ENCODE assay signal across 8 cellular contexts in genomic region chr2:17878222-17879136, GRCh38. TPM values are rescaled to one million over a fixed set of nuclear protein-coding genes. Genes with fewer than 3 reads are reported as not detected.
DNase-seq lines count a peak whose midpoint lies in the region; ATAC-seq and TF ChIP-seq lines count a peak whose summit lies in the region.

TSS of gene KCNS3 (plus strand) at chr2:17878667. CDS start at chr2:17931009, 52,342 bp downstream.

- H3K27ac Mint-ChIP-seq in activated CD4-positive, alpha-beta T cell treated with anti-CD3 and anti-CD28 coated beads for 36 hours, result no peak within 1 kb of the TSS
- no peak within 1 kb of the TSS for H3K27ac Mint-ChIP-seq in activated CD8-positive, alpha-beta T cell treated with anti-CD3 and anti-CD28 coated beads, Interleukin-2, amount 10 ng/mL, durations not matched to agents 7 days and 5 days

- intact Hi-C loops in activated CD4-positive, alpha-beta T cell treated with anti-CD3 and anti-CD28 coated beads for 36 hours (cut with DNase I, micrococcal nuclease), result no loop called here

- no peak within 1 kb of the TSS for H3K27ac ChIP-seq in osteoblast (ENCODE audit: low read depth, low read length)

- no peaks in the 10 kb centered on the region for H3K36me3 Mint-ChIP-seq in activated CD4-positive, alpha-beta T cell treated with anti-CD3 and anti-CD28 coated beads for 36 hours (ENCODE audit: low read depth)
- no peaks in the 10 kb centered on the region for H3K36me3 Mint-ChIP-seq in activated CD8-positive, alpha-beta T cell treated with anti-CD3 and anti-CD28 coated beads, Interleukin-2, amount 10 ng/mL, durations not matched to agents 7 days and 5 days (ENCODE audit: low read depth)

- H3K36me3 ChIP-seq in H7 (replicated peaks; ENCODE audit: control insufficient read depth, insufficient read depth, low read length), result no peaks in the 10 kb centered on the region; the same call in 1 of the 2 replicates
- no peaks in the 10 kb centered on the region for H3K36me3 ChIP-seq in osteoblast (ENCODE audit: insufficient read depth, low read length)

- H3K4me3 Mint-ChIP-seq in activated CD4-positive, alpha-beta T cell treated with anti-CD3 and anti-CD28 coated beads for 36 hours, result peak within 1 kb of the TSS; percentile 69
- peak within 1 kb of the TSS; percentile 64 for H3K4me3 Mint-ChIP-seq in activated CD8-positive, alpha-beta T cell treated with anti-CD3 and anti-CD28 coated beads, Interleukin-2, amount 10 ng/mL, durations not matched to agents 7 days and 5 days

- H3K27me3 Mint-ChIP-seq in activated CD4-positive, alpha-beta T cell treated with anti-CD3 and anti-CD28 coated beads for 36 hours, result peaks cover 63% of the 10 kb centered on the region
- H3K27me3 Mint-ChIP-seq in activated CD8-positive, alpha-beta T cell treated with anti-CD3 and anti-CD28 coated beads, Interleukin-2, amount 10 ng/mL, durations not matched to agents 7 days and 5 days (ENCODE audit: low read depth), result peaks cover 60% of the 10 kb centered on the region

- no peaks in the 10 kb centered on the region for H4K20me1 ChIP-seq in osteoblast (ENCODE audit: insufficient read depth, low read length)

- H3K4me3 ChIP-seq in H7 (ENCODE audit: insufficient read depth, low read depth, low read length) (peak within 1 kb of the TSS; percentile 94), osteoblast (ENCODE audit: insufficient read depth, low read length) (peak within 1 kb of the TSS; percentile 68)

- peak within 1 kb of the TSS; percentile 74 for H2AFZ ChIP-seq in osteoblast (ENCODE audit: low read length)

- ATAC-seq in activated CD4-positive, alpha-beta T cell treated with anti-CD3 and anti-CD28 coated beads for 36 hours, result peak; percentile 79
- ATAC-seq in activated CD8-positive, alpha-beta T cell treated with anti-CD3 and anti-CD28 coated beads, Interleukin-2, amount 10 ng/mL, durations not matched to agents 7 days and 5 days, result peak; percentile 92

- CTCF ChIA-PET in activated CD4-positive, alpha-beta T cell treated with anti-CD3 and anti-CD28 coated beads for 36 hours (lab: Charles Lee), result no interaction called here
- CTCF ChIA-PET in activated CD8-positive, alpha-beta T cell treated with anti-CD3 and anti-CD28 coated beads, Interleukin-2, amount 10 ng/mL, durations not matched to agents 7 days and 5 days (lab: Charles Lee), result no interaction called here

- H3K4me2 ChIP-seq in osteoblast (ENCODE audit: insufficient read depth, low read length), result peak within 1 kb of the TSS; percentile 79

- H3K79me2 ChIP-seq in osteoblast (ENCODE audit: insufficient read depth, low read length), result no peaks in the 10 kb centered on the region

- TF ChIP-seq CTCF in osteoblast (IDR thresholded peaks at IDR 0.05; ENCODE audit: extremely low read depth, low read depth, low read length), result no peak

- H3K9me3 ChIP-seq in osteoblast (ENCODE audit: low read depth, low read length), result no peaks in the 10 kb centered on the region

- H3K4me1 ChIP-seq in osteoblast (ENCODE audit: insufficient read depth, low read length), result peaks cover 9% of the 10 kb centered on the region

- peak; percentile 28 for DNase-seq in activated CD4-positive, alpha-beta T cell treated with anti-CD3 and anti-CD28 coated beads for 36 hours
- no peak for DNase-seq in activated CD4-positive, alpha-beta T cell treated with anti-CD3 and anti-CD28 coated beads, Interleukin-2, amount 50 U/mL, for 4 hours
- peak; percentile 96 for DNase-seq in H7
- peak; percentile 3 for DNase-seq in LoVo (ENCODE audit: low spot score)
- peak; percentile 21 for DNase-seq in activated CD8-positive, alpha-beta T cell treated with anti-CD3 and anti-CD28 coated beads, Interleukin-2, amount 10 ng/mL, durations not matched to agents 7 days and 5 days
- peak; percentile 20 for DNase-seq in globus pallidus (ENCODE audit: low spot score)
- DNase-seq in osteoblast (ENCODE audit: insufficient read length, low spot score, missing footprints), result peak; percentile 92
- DNase-seq in NCI-H187 treated with DMSO at 0.1 percent for 48 hours (lab: John Stamatoyannopoulos, UW), result no peak

- H3K4me1 Mint-ChIP-seq in activated CD4-positive, alpha-beta T cell treated with anti-CD3 and anti-CD28 coated beads for 36 hours, result peaks cover 15% of the 10 kb centered on the region
- H3K4me1 Mint-ChIP-seq in activated CD8-positive, alpha-beta T cell treated with anti-CD3 and anti-CD28 coated beads, Interleukin-2, amount 10 ng/mL, durations not matched to agents 7 days and 5 days (ENCODE audit: low read depth), result peaks cover 11% of the 10 kb centered on the region

- peaks cover 2% of the 10 kb centered on the region for H3K9me3 Mint-ChIP-seq in activated CD4-positive, alpha-beta T cell treated with anti-CD3 and anti-CD28 coated beads for 36 hours (ENCODE audit: low read depth)
- H3K9me3 Mint-ChIP-seq in activated CD8-positive, alpha-beta T cell treated with anti-CD3 and anti-CD28 coated beads, Interleukin-2, amount 10 ng/mL, durations not matched to agents 7 days and 5 days (ENCODE audit: insufficient read depth), result no peaks in the 10 kb centered on the region

- H3K27me3 ChIP-seq in H7 (ENCODE audit: control insufficient read depth, insufficient read depth, low read length) (peaks cover 27% of the 10 kb centered on the region), osteoblast (ENCODE audit: insufficient read depth, low read length) (peaks cover 47% of the 10 kb centered on the region)

- POLR2A ChIA-PET in activated CD4-positive, alpha-beta T cell treated with anti-CD3 and anti-CD28 coated beads for 36 hours (lab: Charles Lee), result no interaction called here
- POLR2A ChIA-PET in activated CD8-positive, alpha-beta T cell treated with anti-CD3 and anti-CD28 coated beads, Interleukin-2, amount 10 ng/mL, durations not matched to agents 7 days and 5 days (lab: Charles Lee), result no interaction called here

RNA-seq across cellular contexts. Expression of gene KCNS3, which starts in this region (rescaled TPM):
- total RNA-seq in activated CD4-positive, alpha-beta T cell treated with anti-CD3 and anti-CD28 coated beads for 36 hours, result under 1 TPM; 0.07 to 0.11 TPM
- 26.2 and 31.2 TPM in 2 replicates for total RNA-seq in H7 (2014; rRNA removed; shearing (Covaris generic))
- not detected for total RNA-seq in activated CD8-positive, alpha-beta T cell treated with anti-CD3 and anti-CD28 coated beads, Interleukin-2, amount 10 ng/mL, durations not matched to agents 7 days and 5 days
- 1.8 and 2.7 TPM in 2 replicates for total RNA-seq in osteoblast

Comparison
In these comparisons a context has a peak if more than half of its experiments do, and no peak if none do; other contexts are left out.
1. Peak in DNase-seq and ATAC-seq in activated CD4-positive, alpha-beta T cell treated with anti-CD3 and anti-CD28 coated beads for 36 hours; RNA of the gene not detected or under 1 TPM.
2. Peak in DNase-seq and ATAC-seq in activated CD8-positive, alpha-beta T cell treated with anti-CD3 and anti-CD28 coated beads, Interleukin-2, amount 10 ng/mL, durations not matched to agents 7 days and 5 days; RNA of the gene not detected or under 1 TPM.
3. DNase-seq: peak in H7 (single experiment), LoVo (single experiment), globus pallidus (single experiment) and osteoblast (single experiment); none in activated CD4-positive, alpha-beta T cell treated with anti-CD3 and anti-CD28 coated beads, Interleukin-2, amount 50 U/mL, for 4 hours (0 of 2) and NCI-H187 treated with DMSO at 0.1 percent for 48 hours (single experiment).